ENCODE assay signal across 9 cellular contexts in genomic region chr12:5428332-5429221, GRCh38. TPM values are rescaled to one million over a fixed set of nuclear protein-coding genes. Genes with fewer than 3 reads are reported as not detected.
A peak's percentile ranks its signal among the peaks of the same experiment; 100 is the strongest.
DNase-seq lines count a peak whose midpoint lies in the region; ATAC-seq and TF ChIP-seq lines count a peak whose summit lies in the region.
"Had no signal": no experiment of that assay in that cellular context is flagged by ENCODE, and none has a peak within 500 bp of the region (broad histone marks: within the 10 kb centered on the region; RNA-seq: fewer than 3 reads in every experiment).

No MANE protein-coding gene starts in this region.

- H3K36me3 ChIP-seq in right atrium auricular region: no peaks in the 10 kb centered on the region
- no peaks in the 10 kb centered on the region for H3K36me3 ChIP-seq in thyroid gland

- no peaks in the 10 kb centered on the region for H3K36me3 Mint-ChIP-seq in activated CD4-positive, alpha-beta memory T cell treated with anti-CD3 and anti-CD28 coated beads, Interleukin-2, amount 10 ng/mL, durations not matched to agents 7 days and 5 days (ENCODE audit: low read depth)

- intact Hi-C loops in thyroid gland (cut with DNase I): no loop called here

- H3K27me3 ChIP-seq in right atrium auricular region: peaks cover 5 to 14% of the 10 kb centered on the region in 2 donors
- H3K27me3 ChIP-seq in thyroid gland: peaks cover 9% of the 10 kb centered on the region

- H3K9me3 ChIP-seq in right atrium auricular region (no peaks in the 10 kb centered on the region), thyroid gland (no peaks in the 10 kb centered on the region)

- TF ChIP-seq CTCF in right atrium auricular region (IDR thresholded peaks at IDR 0.05) (peak; percentile 18 to 69), thyroid gland (IDR thresholded peaks at IDR 0.05) (peak in 4 of 6 experiments; percentile 23 to 52 (median 38))

- no peaks in the 10 kb centered on the region for H3K9me3 Mint-ChIP-seq in activated CD4-positive, alpha-beta memory T cell treated with anti-CD3 and anti-CD28 coated beads, Interleukin-2, amount 10 ng/mL, durations not matched to agents 7 days and 5 days
- H3K9me3 Mint-ChIP-seq: T-helper 1 cell treated with Interleukin-12 subunit alpha and Interleukin-12 subunit beta and Interleukin-4 antibody, amounts not matched to agents 30 μg/mL and 1 μg/mL, for 36 hours had no signal

- DNase-seq in NCI-H1417 (lab: John Stamatoyannopoulos, UW) (peak; percentile 48 to 66 (median 52)), NCI-H1417 treated with DMSO at 0.1 percent for 48 hours (lab: John Stamatoyannopoulos, UW) (no peak), RPMI7951 (ENCODE audit: low read depth) (peak; percentile 60), right atrium auricular region (ENCODE audit: low spot score) (no peak), thyroid gland (no peak)
- DNase-seq in activated CD4-positive, alpha-beta memory T cell treated with anti-CD3 and anti-CD28 coated beads, Interleukin-2, amount 10 ng/mL, durations not matched to agents 7 days and 5 days: no peak

- CTCF ChIA-PET in activated CD4-positive, alpha-beta memory T cell treated with anti-CD3 and anti-CD28 coated beads, Interleukin-2, amount 10 ng/mL, durations not matched to agents 7 days and 5 days (lab: Charles Lee): no interaction called here

- H3K4me1 ChIP-seq in right atrium auricular region: peaks cover 0 to 37% of the 10 kb centered on the region in 2 donors
- peaks cover 29 to 43% of the 10 kb centered on the region in 2 donors for H3K4me1 ChIP-seq in thyroid gland

- H3K4me1 Mint-ChIP-seq in activated CD4-positive, alpha-beta memory T cell treated with anti-CD3 and anti-CD28 coated beads, Interleukin-2, amount 10 ng/mL, durations not matched to agents 7 days and 5 days: peaks cover 8% of the 10 kb centered on the region

- POLR2A ChIA-PET in activated CD4-positive, alpha-beta memory T cell treated with anti-CD3 and anti-CD28 coated beads, Interleukin-2, amount 10 ng/mL, durations not matched to agents 7 days and 5 days (lab: Charles Lee): no interaction called here

- ATAC-seq in HG03095 (IDR thresholded peaks at IDR 0.05; ENCODE audit: unreplicated experiment) (no peak), HG03457 (IDR thresholded peaks at IDR 0.05; ENCODE audit: unreplicated experiment) (no peak)

- H3K27ac ChIP-seq in right atrium auricular region (no peak overlapping the region), thyroid gland (no peak overlapping the region)

- no peak overlapping the region for H3K27ac Mint-ChIP-seq in activated CD4-positive, alpha-beta memory T cell treated with anti-CD3 and anti-CD28 coated beads, Interleukin-2, amount 10 ng/mL, durations not matched to agents 7 days and 5 days
- H3K27ac Mint-ChIP-seq: T-helper 1 cell treated with Interleukin-12 subunit alpha and Interleukin-12 subunit beta and Interleukin-4 antibody, amounts not matched to agents 30 μg/mL and 1 μg/mL, for 36 hours had no signal

- TF ChIP-seq POLR2A in thyroid gland (IDR thresholded peaks at IDR 0.05): no peak

- H3K27me3 Mint-ChIP-seq in activated CD4-positive, alpha-beta memory T cell treated with anti-CD3 and anti-CD28 coated beads, Interleukin-2, amount 10 ng/mL, durations not matched to agents 7 days and 5 days: peaks cover 44% of the 10 kb centered on the region

- H3K4me3 ChIP-seq in right atrium auricular region: no peak overlapping the region
- H3K4me3 ChIP-seq in thyroid gland (replicated peaks in 1 of 3): no peak overlapping the region

- 9 to 12% methylated on average over 14 of the region's 14 CpGs for WGBS in thyroid gland, 2 donors

- no peak overlapping the region for H3K4me3 Mint-ChIP-seq in activated CD4-positive, alpha-beta memory T cell treated with anti-CD3 and anti-CD28 coated beads, Interleukin-2, amount 10 ng/mL, durations not matched to agents 7 days and 5 days
- H3K4me3 Mint-ChIP-seq: T-helper 1 cell treated with Interleukin-12 subunit alpha and Interleukin-12 subunit beta and Interleukin-4 antibody, amounts not matched to agents 30 μg/mL and 1 μg/mL, for 36 hours had no signal

RNA-seq across cellular contexts. Expression of gene NTF3, which starts 3.3 kb away (rescaled TPM):
- 8.6 and 9.4 TPM in 2 replicates for total RNA-seq in RPMI7951 (2014; rRNA removed; shearing (Covaris generic))
- total RNA-seq in right atrium auricular region (under 1 TPM; 0.63 to 0.67 TPM), thyroid gland (not detected)
- not detected for total RNA-seq in activated CD4-positive, alpha-beta memory T cell treated with anti-CD3 and anti-CD28 coated beads, Interleukin-2, amount 10 ng/mL, durations not matched to agents 7 days and 5 days

Comparison
In these comparisons a context has a peak if more than half of its experiments do, and no peak if none do; other contexts are left out.
1. DNase-seq: peak in NCI-H1417 (3 of 3) and RPMI7951 (single experiment); none in NCI-H1417 treated with DMSO at 0.1 percent for 48 hours (single experiment), right atrium auricular region (single experiment), thyroid gland (0 of 2) and activated CD4-positive, alpha-beta memory T cell treated with anti-CD3 and anti-CD28 coated beads, Interleukin-2, amount 10 ng/mL, durations not matched to agents 7 days and 5 days (single experiment).